21 cellular contexts compared by ENCODE assay signal in genomic region chr15:31801152-31801551, GRCh38.
A peak's percentile ranks its signal among the peaks of the same experiment; 100 is the strongest.
DNase-seq lines count a peak whose midpoint lies in the region; ATAC-seq and TF ChIP-seq lines count a peak whose summit lies in the region.
"Had no signal": no experiment of that assay in that cellular context is flagged by ENCODE, and none has a peak within 500 bp of the region (broad histone marks: within the 10 kb centered on the region; RNA-seq: fewer than 3 reads in every experiment).

No MANE protein-coding gene starts in this region.

- ATAC-seq in lung (ENCODE audit: insufficient read depth, low FRiP score) (no peak), GM18519 (IDR thresholded peaks at IDR 0.05; ENCODE audit: low FRiP score, unreplicated experiment) (no peak)

- peak; percentile 35 for DNase-seq in AG20443 (ENCODE audit: low spot score)
- no peak for DNase-seq in H9
- DNase-seq in dorsolateral prefrontal cortex: peak; percentile 52 to 75 (median 64)
- peak; percentile 34 for DNase-seq in lung (ENCODE audit: low spot score)
- no peak for DNase-seq in NCI-H524 (lab: John Stamatoyannopoulos, UW)
- DNase-seq in Caco-2: no peak
- DNase-seq in activated CD4-positive, alpha-beta T cell treated with anti-CD3 and anti-CD28 coated beads, Interleukin-2, amount 50 U/mL, for 4 hours: no peak
- DNase-seq: activated CD8-positive, alpha-beta memory T cell treated with anti-CD3 and anti-CD28 coated beads for 24 hours; activated effector memory CD4-positive, alpha-beta T cell treated with Interleukin-2 at 50 U/mL for 16 hours; amniotic stem cell; COR-L47; foreskin melanocyte; GDM1; GOT3; Karpas-422; mesenchymal stem cell; NCI-H1436 treated with DMSO at 0.1 percent for 48 hours; NCI-H526 treated with DMSO at 0.1 percent for 48 hours; stimulated activated CD4-positive, alpha-beta T cell treated with anti-CD3 and anti-CD28 coated beads, Interleukin-4, amount 100 ng/mL, for 1 hour had no signal

- peaks cover 11% of the 10 kb centered on the region in 2 experiments for H3K4me1 Mint-ChIP-seq in H9
- no peaks in the 10 kb centered on the region for H3K4me1 Mint-ChIP-seq in Caco-2 (ENCODE audit: low read depth, unreplicated experiment)

- H3K27me3 ChIP-seq in H9 (ENCODE audit: insufficient read depth, low read length) (no peaks in the 10 kb centered on the region), dorsolateral prefrontal cortex (no peaks in the 10 kb centered on the region), lung (ENCODE audit: control insufficient read depth, insufficient read depth) (no peaks in the 10 kb centered on the region), Caco-2 (replicated peaks; ENCODE audit: control insufficient read depth, insufficient read depth, low read length) (no peaks in the 10 kb centered on the region)
- H3K27me3 ChIP-seq: neutrophil had no signal

- H2AK5ac ChIP-seq in H9 (ENCODE audit: insufficient read length, low read length): no peak overlapping the region

- no peaks in the 10 kb centered on the region for H3K79me2 ChIP-seq in H9 (ENCODE audit: insufficient read depth, low read length)

- H3K4me2 ChIP-seq in H9 (ENCODE audit: insufficient read depth, insufficient read length, low read length): no peak overlapping the region

- TF ChIP-seq CTCF in H9 (conservative IDR thresholded peaks at IDR 0.05) (no peak), dorsolateral prefrontal cortex (IDR thresholded peaks at IDR 0.05 in 54 of 56, conservative IDR thresholded peaks at IDR 0.05 in 2 of 56; ENCODE audit: low read depth in 1 of 56, partially characterized antibody in 56 of 56) (peak in 1 of 56 donors; percentile 11), lung (IDR thresholded peaks at IDR 0.05; ENCODE audit: control extremely low read depth, extremely low read depth) (no peak), Caco-2 (IDR thresholded peaks at IDR 0.05; ENCODE audit: insufficient read depth in 1 of 2, low read depth in 1 of 2, low read length in 1 of 2, severe bottlenecking in 1 of 2, unreplicated experiment in 1 of 2) (no peak)

- H3K36me3 Mint-ChIP-seq in H9 (ENCODE audit: insufficient read depth in 1 of 3, low read depth in 3 of 3): no peaks in the 10 kb centered on the region
- H3K36me3 Mint-ChIP-seq in Caco-2 (ENCODE audit: insufficient read depth, unreplicated experiment): no peaks in the 10 kb centered on the region

- CTCF ChIA-PET in Caco-2 (lab: Charles Lee): no interaction called here

- no peaks in the 10 kb centered on the region for H3K9me3 ChIP-seq in H9 (ENCODE audit: control insufficient read depth, low read depth, low read length)
- H3K9me3 ChIP-seq in lung (ENCODE audit: control insufficient read depth in 2 of 2, insufficient read depth in 1 of 2, low read length in 1 of 2): no peaks in the 10 kb centered on the region
- no peaks in the 10 kb centered on the region for H3K9me3 ChIP-seq in Caco-2
- H3K9me3 ChIP-seq: neutrophil had no signal

- no peak overlapping the region for H4K5ac ChIP-seq in H9 (ENCODE audit: insufficient read length, low read depth, low read length)

- H3K23ac ChIP-seq in H9 (ENCODE audit: insufficient read length, low read depth, low read length): no peak overlapping the region

- H3K79me1 ChIP-seq in H9 (ENCODE audit: insufficient read depth, low read depth, low read length, poor library complexity, severe bottlenecking): no peaks in the 10 kb centered on the region

- no peak overlapping the region for H2BK120ac ChIP-seq in H9 (ENCODE audit: low read depth, low read length, poor library complexity, severe bottlenecking)

- no peak overlapping the region for H2BK20ac ChIP-seq in H9 (ENCODE audit: low read depth, low read length, poor library complexity, severe bottlenecking)

- no peak overlapping the region for H3K27ac ChIP-seq in H9 (ENCODE audit: insufficient read length, low read depth, low read length)
- peak overlapping the region in 25 of 59 donors; percentile 2 to 74 (median 54) for H3K27ac ChIP-seq in dorsolateral prefrontal cortex
- no peak overlapping the region for H3K27ac ChIP-seq in lung (ENCODE audit: low read depth in 1 of 2, low read length in 1 of 2)
- H3K27ac ChIP-seq: neutrophil had no signal

- intact Hi-C loops in dorsolateral prefrontal cortex (cut with DNase I) (no loop called here), Caco-2 (cut with micrococcal nuclease; ENCODE audit: unreplicated experiment) (no loop called here)

- no peak overlapping the region for H2BK12ac ChIP-seq in H9 (ENCODE audit: insufficient read length, low read depth, low read length)

- H3K4me3 ChIP-seq in dorsolateral prefrontal cortex: no peak overlapping the region
- H3K4me3 ChIP-seq in lung: no peak overlapping the region
- H3K4me3 ChIP-seq in Caco-2 (ENCODE audit: low read depth, low read length): no peak overlapping the region

- no peaks in the 10 kb centered on the region for H3K36me3 ChIP-seq in lung (ENCODE audit: control insufficient read depth in 2 of 2, insufficient read depth in 2 of 2, low read length in 2 of 2)
- no peaks in the 10 kb centered on the region for H3K36me3 ChIP-seq in Caco-2 (ENCODE audit: control insufficient read depth, insufficient read depth, low read length)
- H3K36me3 ChIP-seq: neutrophil had no signal

- H2BK15ac ChIP-seq in H9 (ENCODE audit: low read depth, low read length): no peak overlapping the region

- no peaks in the 10 kb centered on the region for H3K27me3 Mint-ChIP-seq in H9 (ENCODE audit: low read depth)
- H3K27me3 Mint-ChIP-seq in Caco-2 (ENCODE audit: insufficient read depth, unreplicated experiment): peaks cover 5% of the 10 kb centered on the region

- H4K20me1 ChIP-seq in H9 (ENCODE audit: control insufficient read depth, insufficient read depth, insufficient read length): no peaks in the 10 kb centered on the region

- no peak overlapping the region for H3K56ac ChIP-seq in H9 (ENCODE audit: insufficient read length, low read depth, low read length)

- H3K9me3 Mint-ChIP-seq in H9: no peaks in the 10 kb centered on the region
- H3K9me3 Mint-ChIP-seq in Caco-2 (ENCODE audit: unreplicated experiment): no peaks in the 10 kb centered on the region

- H2BK5ac ChIP-seq in H9 (ENCODE audit: insufficient read length, low read length): no peak overlapping the region

- POLR2A ChIA-PET in Caco-2 (lab: Charles Lee): no interaction called here

- H3K4me1 ChIP-seq in H9 (ENCODE audit: insufficient read depth, low read length) (no peaks in the 10 kb centered on the region), lung (ENCODE audit: control insufficient read depth in 2 of 2, insufficient read depth in 2 of 2, low read length in 2 of 2) (peaks cover 0 to 2% of the 10 kb centered on the region in 2 donors), Caco-2 (no peaks in the 10 kb centered on the region)

- H3K27ac Mint-ChIP-seq in H9 (peak overlapping the region in 2 of 3 experiments; percentile 27 to 44; a peak in 2 of 7 replicates), Caco-2 (ENCODE audit: unreplicated experiment) (no peak overlapping the region)

- no TSS peak for BruUV-seq in Caco-2 (replicated peaks; lab: Mats Ljungman, UMichigan)

- no peak overlapping the region for H3K18ac ChIP-seq in H9 (ENCODE audit: insufficient read length, low read depth, low read length)

- H3K4me3 Mint-ChIP-seq in H9 (no peak overlapping the region), Caco-2 (ENCODE audit: unreplicated experiment) (no peak overlapping the region)

- no peak overlapping the region for H3K4ac ChIP-seq in H9 (ENCODE audit: low read depth, low read length)

- no peak overlapping the region for H2AFZ ChIP-seq in H9 (ENCODE audit: low read length)

- no peak overlapping the region for H3K9ac ChIP-seq in H9 (ENCODE audit: extremely low read depth, insufficient read length, low read length)

- no peaks in the 10 kb centered on the region for H3K23me2 ChIP-seq in H9 (ENCODE audit: insufficient read length, low read depth, low read length, poor library complexity, severe bottlenecking)

- H4K91ac ChIP-seq in H9 (ENCODE audit: insufficient read length, low read depth, low read length): no peak overlapping the region

- H3T11ph ChIP-seq in H9 (ENCODE audit: low read length): no peak overlapping the region

- WGBS in H9 (ENCODE audit: extremely low coverage, insufficient read length, low lambda C conversion rate): no CpG with 5 or more reads among the region's 5 CpGs
- WGBS in lung, 2 donors: 84 to 93% methylated on average over 5 of the region's 5 CpGs

- 0 out of 2 replicates have a peak overlapping the region, but pooled peaks have one; percentile 53 for H3K14ac ChIP-seq in H9 (ENCODE audit: insufficient read depth, low read length)

- no peak overlapping the region for H4K8ac ChIP-seq in H9 (replicated peaks; ENCODE audit: insufficient read length, low read depth, low read length)

Comparison
In these comparisons a context has a peak if more than half of its experiments do, and no peak if none do; other contexts are left out.
1. DNase-seq: peak in AG20443 (single experiment), dorsolateral prefrontal cortex (10 of 10) and lung (single experiment); none in H9 (single experiment), NCI-H524 (0 of 2), Caco-2 (0 of 2) and activated CD4-positive, alpha-beta T cell treated with anti-CD3 and anti-CD28 coated beads, Interleukin-2, amount 50 U/mL, for 4 hours (0 of 2).